In genomic region chr12:102763016-102763415, GRCh38 we compare ENCODE assay signal across 17 cellular contexts.
DNase-seq lines count a peak whose midpoint lies in the region; ATAC-seq and TF ChIP-seq lines count a peak whose summit lies in the region.
"Had no signal": no experiment of that assay in that cellular context is flagged by ENCODE, and none has a peak within 500 bp of the region (broad histone marks: within the 10 kb centered on the region; RNA-seq: fewer than 3 reads in every experiment).

No MANE protein-coding gene starts in this region.

- H3K4me3 ChIP-seq in WERI-Rb-1 (ENCODE audit: low read depth, low read length) = peak overlapping the region; percentile 16; the same call in 1 of the 2 replicates
- H3K4me3 ChIP-seq in fibroblast of villous mesenchyme (ENCODE audit: low read depth, low read length) = no peak overlapping the region
- H3K4me3 ChIP-seq in uterus = no peak overlapping the region
- H3K4me3 ChIP-seq: BLaER1, GM12878, GM23248, HAP-1 had no signal

- TF ChIP-seq CTCF in WERI-Rb-1 (IDR thresholded peaks at IDR 0.05; ENCODE audit: low read depth, low read length) (no peak), fibroblast of villous mesenchyme (IDR thresholded peaks at IDR 0.05; ENCODE audit: insufficient read depth, low read depth, low read length) (no peak), uterus (IDR thresholded peaks at IDR 0.05) (no peak)

- DNase-seq in NCI-H82 (lab: John Stamatoyannopoulos, UW) = peak; percentile 80
- DNase-seq in WERI-Rb-1 = peak; percentile 54
- peak; percentile 55 for DNase-seq in fibroblast of villous mesenchyme (ENCODE audit: low read depth)
- peak in 1 of 2 donors; percentile 62 for DNase-seq in uterus
- DNase-seq in DMS53 treated with DMSO at 0.1 percent for 48 hours (lab: John Stamatoyannopoulos, UW; ENCODE audit: unreplicated experiment) = no peak
- DNase-seq: 8988T; Calu3; CD8-positive, alpha-beta T cell; DND-41; EL; GM23248 had no signal

- ATAC-seq in HG03095 (IDR thresholded peaks at IDR 0.05; ENCODE audit: unreplicated experiment) (no peak), esophagus mucosa (no peak)
- ATAC-seq: CD8-positive, alpha-beta T cell; GM12878; HepG2 had no signal

- H3K27me3 ChIP-seq in WERI-Rb-1 (ENCODE audit: insufficient read depth, low read depth, severe bottlenecking) = no peaks in the 10 kb centered on the region
- no peaks in the 10 kb centered on the region for H3K27me3 ChIP-seq in uterus
- H3K27me3 ChIP-seq: BLaER1 had no signal

- H3K27ac ChIP-seq in WERI-Rb-1 = peak overlapping the region; percentile 21
- H3K27ac ChIP-seq in uterus = peak overlapping the region; percentile 74 to 76
- H3K27ac ChIP-seq: BLaER1, GM23248 had no signal

- H3K9me3 ChIP-seq in WERI-Rb-1 (ENCODE audit: severe bottlenecking) (no peaks in the 10 kb centered on the region), uterus (no peaks in the 10 kb centered on the region)
- H3K9me3 ChIP-seq: BLaER1, HAP-1 had no signal

- no peaks in the 10 kb centered on the region for H3K36me3 ChIP-seq in WERI-Rb-1
- no peaks in the 10 kb centered on the region for H3K36me3 ChIP-seq in uterus
- H3K36me3 ChIP-seq: BLaER1, HAP-1 had no signal

- intact Hi-C loops in uterus (cut with DNase I; ENCODE audit: low total_unique reads) = no loop called here

- no peak for TF ChIP-seq POLR2A in uterus (IDR thresholded peaks at IDR 0.05)

- peaks cover 0 to 8% of the 10 kb centered on the region in 2 donors for H3K4me1 ChIP-seq in uterus
- H3K4me1 ChIP-seq: BLaER1, HAP-1 had no signal
